ENCODE assay signal across 17 cellular contexts in genomic region chr2:1571477-1572417, GRCh38.
"Had no signal": no experiment of that assay in that cellular context is flagged by ENCODE, and none has a peak within 500 bp of the region (broad histone marks: within the 10 kb centered on the region; RNA-seq: fewer than 3 reads in every experiment).

No MANE protein-coding gene starts in this region.

- H3K4me1 ChIP-seq: ascending aorta, breast epithelium, gastrocnemius medialis had no signal

- H3K4me3 ChIP-seq: ascending aorta, breast epithelium, gastrocnemius medialis, ovary had no signal

- H3K9me3 ChIP-seq: ascending aorta, breast epithelium, gastrocnemius medialis, ovary had no signal

- H3K27me3 ChIP-seq: ascending aorta, ovary had no signal

- ATAC-seq: activated CD8-positive, alpha-beta T cell treated with anti-CD3 and anti-CD28 coated beads, Interleukin-2, amount 10 ng/mL, durations not matched to agents 7 days and 5 days; activated T-cell treated with anti-CD3 and anti-CD28 coated beads, Interleukin-2, amount 50 U/mL, for 4 hours; naive thymus-derived CD8-positive, alpha-beta T cell; stimulated activated naive CD8-positive, alpha-beta T cell treated with anti-CD3 and anti-CD28 coated beads, Interleukin-15, Interleukin-2, amounts not matched to agents 100 U/mL and 50 U/mL, for 24 hours; T-cell had no signal

- H3K27ac ChIP-seq: ascending aorta, gastrocnemius medialis, ovary had no signal

- H3K36me3 ChIP-seq: ascending aorta, breast epithelium, gastrocnemius medialis, ovary had no signal

- DNase-seq: activated B cell treated with CpG ODN at 0.5 μM for 24 hours; activated CD4-positive, alpha-beta T cell treated with anti-CD3 and anti-CD28 coated beads, Interleukin-2, amount 10 ng/mL, durations not matched to agents 24 days and 14 days; activated CD8-positive, alpha-beta T cell treated with anti-CD3 and anti-CD28 coated beads, Interleukin-2, amount 10 ng/mL, durations not matched to agents 7 days and 5 days; activated naive CD4-positive, alpha-beta T cell treated with anti-CD3 and anti-CD28 coated beads, Interleukin-2, amount 50 U/mL, for 16 hours; activated T-cell treated with anti-CD3 and anti-CD28 coated beads, Interleukin-2, amount 50 U/mL, for 4 hours; cerebellar nuclear complex; cortex of kidney; naive thymus-derived CD8-positive, alpha-beta T cell; stimulated activated CD4-positive, alpha-beta T cell treated with anti-CD3 and anti-CD28 coated beads, Interleukin-2, amount 100 ng/mL, for 24 hours; stimulated activated naive CD8-positive, alpha-beta T cell treated with anti-CD3 and anti-CD28 coated beads, Interleukin-15, Interleukin-2, amounts not matched to agents 100 U/mL and 50 U/mL, for 24 hours; T-cell; T-helper 9 cell; trophoblast cell had no signal
